Comparison of ENCODE assay signal across 8 cellular contexts in genomic region chr7:95684037-95684436, GRCh38.
DNase-seq lines count a peak whose midpoint lies in the region; ATAC-seq and TF ChIP-seq lines count a peak whose summit lies in the region.

No MANE protein-coding gene starts in this region.

- H3K4me1 ChIP-seq in body of pancreas: no peaks in the 10 kb centered on the region

- 6 to 24% methylated on average over 2 of the region's 2 CpGs for WGBS in body of pancreas, 2 donors

- H3K9me3 ChIP-seq in body of pancreas: no peaks in the 10 kb centered on the region

- peak; percentile 31 to 89 (median 70) for TF ChIP-seq CTCF in body of pancreas (IDR thresholded peaks at IDR 0.05)

- H3K4me3 ChIP-seq in body of pancreas: no peak overlapping the region

- peak; percentile 82 for ATAC-seq in body of pancreas
- peak; percentile 60 for ATAC-seq in left colon
- no peak for ATAC-seq in HG03442 (IDR thresholded peaks at IDR 0.05; ENCODE audit: unreplicated experiment)
- ATAC-seq in HG03432 (IDR thresholded peaks at IDR 0.05; ENCODE audit: unreplicated experiment): no peak
- ATAC-seq in HG02678 (IDR thresholded peaks at IDR 0.05; ENCODE audit: unreplicated experiment): no peak

- DNase-seq in EL: peak; percentile 19
- DNase-seq in NCI-H1694 treated with DMSO at 0.1 percent for 48 hours (lab: John Stamatoyannopoulos, UW): peak; percentile 15
- peak in 1 of 4 donors; percentile 6 for DNase-seq in body of pancreas
- DNase-seq in left colon: no peak
- no peak for DNase-seq in epidermal melanocyte (ENCODE audit: insufficient read length, low spot score)

- no peak overlapping the region for H3K27ac ChIP-seq in body of pancreas

- no peaks in the 10 kb centered on the region for H3K36me3 ChIP-seq in body of pancreas (replicated peaks in 1 of 2; ENCODE audit: insufficient read depth in 1 of 2, low read depth in 2 of 2)

- H3K27me3 ChIP-seq in body of pancreas: peaks cover 0 to 4% of the 10 kb centered on the region in 2 donors

- no peak for TF ChIP-seq POLR2A in body of pancreas (IDR thresholded peaks at IDR 0.05)

- intact Hi-C loops in body of pancreas (cut with DNase I): no loop called here
- intact Hi-C loops in left colon (cut with DNase I, micrococcal nuclease): no loop called here

Comparison
In these comparisons a context has a peak if more than half of its experiments do, and no peak if none do; other contexts are left out.
1. DNase-seq: peak in EL (single experiment) and NCI-H1694 treated with DMSO at 0.1 percent for 48 hours (single experiment); none in left colon (0 of 2) and epidermal melanocyte (single experiment).
2. ATAC-seq: peak in body of pancreas (single experiment) and left colon (single experiment); none in HG03442 (single experiment), HG03432 (single experiment) and HG02678 (single experiment).